ENCODE assay signal across 6 cellular contexts in the genomic region with DNA sequence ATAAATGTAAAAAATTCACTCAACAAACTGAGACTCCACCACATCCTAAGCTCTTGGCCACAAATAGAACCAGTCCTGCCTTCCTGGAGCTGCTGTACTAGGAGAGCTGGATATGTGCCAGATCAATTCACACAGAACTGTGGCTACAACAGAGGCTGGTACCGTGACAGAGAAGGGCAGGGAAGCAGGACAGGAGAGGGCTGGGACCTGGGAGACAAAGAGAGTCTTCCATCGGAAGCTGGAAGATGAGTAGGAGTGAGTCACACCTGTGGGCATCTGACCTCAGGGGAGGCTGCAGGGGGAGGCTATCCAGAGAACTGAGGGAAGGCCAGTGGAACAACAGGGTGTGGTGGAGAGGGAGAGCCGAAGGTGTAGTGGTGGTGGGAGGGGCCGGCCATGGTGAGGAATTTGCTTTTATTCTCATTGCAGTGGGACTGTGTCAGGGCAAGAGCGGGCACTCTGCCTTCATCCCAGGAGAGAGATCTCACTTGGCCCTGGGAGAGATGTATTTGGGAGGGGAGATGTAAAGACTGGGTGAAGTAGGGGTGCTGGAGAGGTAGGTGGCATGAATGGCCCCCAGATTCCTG. TPM values are rescaled to one million over a fixed set of nuclear protein-coding genes. Genes with fewer than 3 reads are reported as not detected.
A peak's percentile ranks its signal among the peaks of the same experiment; 100 is the strongest.
DNase-seq lines count a peak whose midpoint lies in the region; ATAC-seq and TF ChIP-seq lines count a peak whose summit lies in the region.

No MANE protein-coding gene starts in this region.

- peak overlapping the region; percentile 7 for H3K27ac Mint-ChIP-seq in activated naive CD4-positive, alpha-beta T cell treated with anti-CD3 and anti-CD28 coated beads for 36 hours

- H3K27ac ChIP-seq in coronary artery (peak overlapping the region; percentile 97 to 99), gastrocnemius medialis (peak overlapping the region; percentile 95 to 99 (median 97))

- in situ Hi-C loops in gastrocnemius medialis (cut with MboI; ENCODE audit: low sequenced_read_pairs in 4 of 4), result no loop called here

- no peaks in the 10 kb centered on the region for H3K36me3 Mint-ChIP-seq in activated naive CD4-positive, alpha-beta T cell treated with anti-CD3 and anti-CD28 coated beads for 36 hours (ENCODE audit: low read depth)

- peak overlapping the region; percentile 26 for H3K4me3 ChIP-seq in coronary artery
- H3K4me3 ChIP-seq in gastrocnemius medialis, result no peak overlapping the region

- ATAC-seq in gastrocnemius medialis (peak; percentile 14 to 18), GM21423 (IDR thresholded peaks at IDR 0.05; ENCODE audit: unreplicated experiment) (no peak)

- TF ChIP-seq POLR2A in gastrocnemius medialis (IDR thresholded peaks at IDR 0.05), result no peak

- H3K4me1 Mint-ChIP-seq in activated naive CD4-positive, alpha-beta T cell treated with anti-CD3 and anti-CD28 coated beads for 36 hours (ENCODE audit: low read depth), result peaks cover 47% of the 10 kb centered on the region

- H3K27me3 Mint-ChIP-seq in activated naive CD4-positive, alpha-beta T cell treated with anti-CD3 and anti-CD28 coated beads for 36 hours (ENCODE audit: low read depth), result no peaks in the 10 kb centered on the region

- H3K4me3 Mint-ChIP-seq in activated naive CD4-positive, alpha-beta T cell treated with anti-CD3 and anti-CD28 coated beads for 36 hours, result no peak overlapping the region

- H3K36me3 ChIP-seq in gastrocnemius medialis, result no peaks in the 10 kb centered on the region

- no peaks in the 10 kb centered on the region for H3K9me3 ChIP-seq in gastrocnemius medialis

- no peaks in the 10 kb centered on the region for H3K27me3 ChIP-seq in gastrocnemius medialis

- DNase-seq in activated naive CD4-positive, alpha-beta T cell treated with anti-CD3 and anti-CD28 coated beads for 36 hours, result no peak
- DNase-seq in activated naive CD4-positive, alpha-beta T cell (lab: John Stamatoyannopoulos, UW), result no peak
- DNase-seq in coronary artery (ENCODE audit: low spot score), result no peak
- DNase-seq in gastrocnemius medialis, result peak in 1 of 2 donors; percentile 62
- DNase-seq in putamen (ENCODE audit: low spot score), result no peak

- H3K4me1 ChIP-seq in gastrocnemius medialis, result peaks cover 62% of the 10 kb centered on the region in 2 donors

- CTCF ChIA-PET in activated naive CD4-positive, alpha-beta T cell treated with anti-CD3 and anti-CD28 coated beads for 36 hours (lab: Charles Lee), result interaction anchor here (0.6 to 3.0 kb wide), 7 partner anchors 11 to 55 kb away, joined by 3 to 20 read pairs (median 4); partner anchors contain the start of genes FAM89B and ZNRD2

- no peaks in the 10 kb centered on the region for H3K9me3 Mint-ChIP-seq in activated naive CD4-positive, alpha-beta T cell treated with anti-CD3 and anti-CD28 coated beads for 36 hours

- TF ChIP-seq CTCF in coronary artery (IDR thresholded peaks at IDR 0.05), result no peak
- no peak for TF ChIP-seq CTCF in gastrocnemius medialis (IDR thresholded peaks at IDR 0.05 in 4 of 5, conservative IDR thresholded peaks at IDR 0.05 in 1 of 5)

- intact Hi-C loops in activated naive CD4-positive, alpha-beta T cell treated with anti-CD3 and anti-CD28 coated beads for 36 hours (cut with micrococcal nuclease), result no loop called here
- intact Hi-C loops in gastrocnemius medialis (cut with DNase I; ENCODE audit: low total_unique reads), result loop anchor here (1.0 kb wide), 1 partner anchor 9 kb away; no protein-coding TSS in a partner anchor

RNA-seq across cellular contexts. Expression of gene LTBP3, which starts 1.9 kb away (rescaled TPM):
- 10 to 100 TPM; 39.7 to 45.7 TPM for total RNA-seq in activated naive CD4-positive, alpha-beta T cell treated with anti-CD3 and anti-CD28 coated beads for 36 hours
- total RNA-seq in gastrocnemius medialis, result 10 to 100 TPM; 18.5 to 56.6 (median 35.6) TPM

RNA-seq across cellular contexts. Expression of gene ZNRD2, which starts 10.2 kb away (rescaled TPM):
- total RNA-seq in activated naive CD4-positive, alpha-beta T cell treated with anti-CD3 and anti-CD28 coated beads for 36 hours, result 10 to 100 TPM; 41.4 to 42.5 TPM
- total RNA-seq in gastrocnemius medialis, result 10 to 100 TPM; 54.7 to 99.4 (median 75.3) TPM

RNA-seq across cellular contexts. Expression of gene FAM89B, which starts 12.3 kb away (rescaled TPM):
- total RNA-seq in activated naive CD4-positive, alpha-beta T cell treated with anti-CD3 and anti-CD28 coated beads for 36 hours, result 10 to 100 TPM; 12.4 to 12.8 TPM
- 100 to 1,000 TPM in 3 of 4 donors, 10 to 100 TPM in 1; 86.6 to 154 (median 119) TPM for total RNA-seq in gastrocnemius medialis

RNA-seq across cellular contexts. Expression of gene EHBP1L1, which starts 15.8 kb away (rescaled TPM):
- 10 to 100 TPM; 51.9 to 54.6 TPM for total RNA-seq in activated naive CD4-positive, alpha-beta T cell treated with anti-CD3 and anti-CD28 coated beads for 36 hours
- 100 to 1,000 TPM; 191 to 374 (median 250) TPM for total RNA-seq in gastrocnemius medialis

RNA-seq across cellular contexts. Expression of gene SCYL1, which starts 35.2 kb away (rescaled TPM):
- total RNA-seq in activated naive CD4-positive, alpha-beta T cell treated with anti-CD3 and anti-CD28 coated beads for 36 hours, result 10 to 100 TPM; 57.9 to 58.3 TPM
- 100 to 1,000 TPM; 120 to 162 (median 133) TPM for total RNA-seq in gastrocnemius medialis

Comparison
In these comparisons a context has a peak if more than half of its experiments do, and no peak if none do; other contexts are left out.
1. RNA of gene FAM89B, which starts 12.3 kb away (total RNA-seq): 86.6 to 154 TPM in gastrocnemius medialis; 12.4 to 12.8 TPM in activated naive CD4-positive, alpha-beta T cell treated with anti-CD3 and anti-CD28 coated beads for 36 hours; every median in the first group is over 4 times any median in the second.